In the genomic region with DNA sequence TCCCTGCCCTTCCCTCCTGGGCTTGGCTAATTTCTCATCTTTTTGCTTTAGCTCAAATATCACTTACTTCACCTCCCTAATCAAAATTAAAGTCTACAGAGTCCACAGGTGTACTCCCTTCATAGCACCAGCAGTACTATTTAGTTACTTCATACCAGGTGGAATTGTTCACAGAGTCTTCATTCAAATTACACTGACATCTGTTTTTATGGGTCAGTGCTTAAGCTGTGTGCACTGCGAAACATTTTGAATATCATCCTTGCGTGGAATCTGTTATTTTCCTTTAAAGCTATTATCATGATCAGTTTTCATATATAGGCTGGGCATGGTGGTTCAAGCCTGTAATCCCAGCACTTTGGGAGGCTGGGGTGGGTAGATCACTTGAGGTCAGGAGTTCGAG, we compare ENCODE assay signal across 30 cellular contexts. TPM values are rescaled to one million over a fixed set of nuclear protein-coding genes. Genes with fewer than 3 reads are reported as not detected.
A peak's percentile ranks its signal among the peaks of the same experiment; 100 is the strongest.
DNase-seq lines count a peak whose midpoint lies in the region; ATAC-seq, FAIRE-seq and TF ChIP-seq lines count a peak whose summit lies in the region.
"Had no signal": no experiment of that assay in that cellular context is flagged by ENCODE, and none has a peak within 500 bp of the region (broad histone marks: within the 10 kb centered on the region; RNA-seq: fewer than 3 reads in every experiment).

No MANE protein-coding gene starts in this region.

- TF ChIP-seq EP300 in K562 (IDR thresholded peaks at IDR 0.05; ENCODE audit: low read length) (no peak), SK-N-SH (IDR thresholded peaks at IDR 0.05; ENCODE audit: borderline replicate concordance in 1 of 2, low read depth in 1 of 2, low read length in 1 of 2) (no peak)

- BruUV-seq in K562 (replicated peaks; lab: Mats Ljungman, UMichigan) = no TSS peak

- H2AFZ ChIP-seq in K562 (ENCODE audit: low read depth, low read length) (peak overlapping the region; percentile 88), SK-N-SH (ENCODE audit: low read depth) (no peak overlapping the region)
- H2AFZ ChIP-seq: GM23248, neural progenitor cell, parathyroid adenoma had no signal

- H3K79me2 ChIP-seq in K562 (ENCODE audit: control insufficient read depth, insufficient read depth, low read length) (peaks cover 24% of the 10 kb centered on the region), SK-N-SH (ENCODE audit: insufficient read depth) (peaks cover 23% of the 10 kb centered on the region)

- H3K4me3 ChIP-seq in K562 (no peak overlapping the region), SK-N-SH (ENCODE audit: low read depth in 2 of 2, low read length in 1 of 2) (no peak overlapping the region)
- H3K4me3 ChIP-seq: BLaER1, breast epithelium, colonic mucosa, GM23248, lung, neural progenitor cell, Peyer's patch, skin epidermis, thoracic aorta had no signal

- H3K36me3 Mint-ChIP-seq in stimulated activated memory B cell treated with anti-CD40 and anti-IgM and Interleukin-4, amounts not matched to agents 10 μg/mL and 1 μg/mL and 100 μg/mL, for 72 hours = peaks cover 20% of the 10 kb centered on the region

- H3K27ac ChIP-seq in K562 (ENCODE audit: extremely low read depth, low read depth, low read length) (peak overlapping the region; percentile 68), SK-N-SH (ENCODE audit: low read depth in 2 of 2, low read length in 1 of 2) (no peak overlapping the region)
- H3K27ac ChIP-seq: BLaER1, breast epithelium, colonic mucosa, GM23248, neural progenitor cell, parathyroid adenoma, skin epidermis, thoracic aorta had no signal

- TF ChIP-seq RAD21 in K562 (CRISPR knock-in tag; conservative IDR thresholded peaks at IDR 0.05 in 1 of 2, IDR thresholded peaks at IDR 0.05 in 1 of 2) (no peak), SK-N-SH (IDR thresholded peaks at IDR 0.05; ENCODE audit: low read length) (no peak)

- DNase-seq in GM12891 (ENCODE audit: insufficient read length, low spot score) (no peak), NCI-H69 (lab: John Stamatoyannopoulos, UW) (peak; percentile 57), K562 (ENCODE audit: extremely low read depth in 1 of 4, low spot score in 3 of 4) (no peak), SK-N-SH (no peak), cardiac septum (ENCODE audit: low spot score) (no peak)
- DNase-seq: activated effector memory CD4-positive, alpha-beta T cell treated with anti-CD3 and anti-CD28 coated beads, Interleukin-2, amount 50 U/mL, for 16 hours; activated T-cell treated with anti-CD3 and anti-CD28 coated beads, Interleukin-2, amount 50 U/mL, for 24 hours; colonic mucosa; effector CD4-positive, alpha-beta T cell; GM23248; hypothalamus; left cardiac atrium; NCI-H1092; NCI-H1694 treated with DMSO at 0.1 percent for 48 hours; NCI-H510A treated with DMSO at 0.1 percent for 48 hours; Peyer's patch; stimulated activated naive CD4-positive, alpha-beta T cell treated with Interleukin-2 at 50 U/mL for 16 hours; T1000 had no signal

- H3K4me1 ChIP-seq in K562 (replicated peaks in 1 of 2; ENCODE audit: control insufficient read depth in 2 of 2, insufficient read depth in 2 of 2, low read length in 2 of 2) = peaks cover 24 to 28% of the 10 kb centered on the region in 2 experiments
- H3K4me1 ChIP-seq in SK-N-SH (ENCODE audit: control insufficient read depth in 1 of 2, insufficient read depth in 2 of 2, low read depth in 1 of 2, low read length in 1 of 2) = peaks cover 12 to 13% of the 10 kb centered on the region in 2 experiments; a peak in 3 of 4 replicates
- H3K4me1 ChIP-seq: parathyroid adenoma had no signal

- intact Hi-C loops in K562 (cut with micrococcal nuclease) = no loop called here
- intact Hi-C loops in cardiac septum (cut with DNase I) = no loop called here

- H4K20me1 ChIP-seq in K562 (replicated peaks; ENCODE audit: control insufficient read depth, insufficient read depth, low read length) (peaks cover 14% of the 10 kb centered on the region; the same call in 1 of the 2 replicates), SK-N-SH (ENCODE audit: insufficient read depth) (peaks cover 8% of the 10 kb centered on the region; the same call in 1 of the 2 replicates)

- peak overlapping the region; percentile 84 for H3K27ac Mint-ChIP-seq in stimulated activated memory B cell treated with anti-CD40 and anti-IgM and Interleukin-4, amounts not matched to agents 10 μg/mL and 1 μg/mL and 100 μg/mL, for 72 hours
- H3K27ac Mint-ChIP-seq: activated naive CD8-positive, alpha-beta T cell; activated T-cell treated with anti-CD3 and anti-CD28 coated beads, Interleukin-2, amount 50 U/mL, for 24 hours; neural progenitor cell had no signal

- no peaks in the 10 kb centered on the region for H3K9me2 ChIP-seq in SK-N-SH

- no peak for TF ChIP-seq CTCF in K562 (IDR thresholded peaks at IDR 0.05 in 2 of 3, conservative IDR thresholded peaks at IDR 0.05 in 1 of 3; ENCODE audit: insufficient read depth in 2 of 3, low read depth in 1 of 3, low read length in 3 of 3)
- TF ChIP-seq CTCF in SK-N-SH (IDR thresholded peaks at IDR 0.05) = no peak

- no peaks in the 10 kb centered on the region for H3K9me3 Mint-ChIP-seq in stimulated activated memory B cell treated with anti-CD40 and anti-IgM and Interleukin-4, amounts not matched to agents 10 μg/mL and 1 μg/mL and 100 μg/mL, for 72 hours
- H3K9me3 Mint-ChIP-seq: activated T-cell treated with anti-CD3 and anti-CD28 coated beads, Interleukin-2, amount 50 U/mL, for 24 hours; neural progenitor cell had no signal

- peak overlapping the region; percentile 65 for H3K4me2 ChIP-seq in K562 (ENCODE audit: insufficient read depth, low read length)
- no peak overlapping the region for H3K4me2 ChIP-seq in SK-N-SH
- H3K4me2 ChIP-seq: BLaER1, neural progenitor cell had no signal

- peaks cover 12% of the 10 kb centered on the region for H3F3A ChIP-seq in SK-N-SH (replicated peaks; ENCODE audit: insufficient read depth)

- FAIRE-seq in GM12891 (lab: Jason Lieb, UNC) = peak; percentile 50
- no peak for FAIRE-seq in K562 (lab: Jason Lieb, UNC)
- FAIRE-seq: G401.6, urothelium cell line had no signal

- CTCF ChIA-PET in K562 (lab: Yijun Ruan, JAX; ENCODE audit: low intra/inter-chr PET ratio) = no interaction called here
- CTCF ChIA-PET in SK-N-SH (lab: Yijun Ruan, JAX) = interaction anchor here (2.0 to 3.0 kb wide), 2 partner anchors 14 to 19 kb away, joined by 5 to 13 read pairs; no protein-coding TSS in a partner anchor

- WGBS in K562 (ENCODE audit: insufficient coverage, low coverage, missing lambda C conversion rate) = 100% methylated on average over 3 of the region's 3 CpGs
- WGBS in SK-N-SH (ENCODE audit: low lambda C conversion rate) = 96% methylated on average over 3 of the region's 3 CpGs

- peaks cover 11% of the 10 kb centered on the region for H3K27me3 Mint-ChIP-seq in stimulated activated memory B cell treated with anti-CD40 and anti-IgM and Interleukin-4, amounts not matched to agents 10 μg/mL and 1 μg/mL and 100 μg/mL, for 72 hours
- H3K27me3 Mint-ChIP-seq: activated naive CD8-positive, alpha-beta T cell; activated T-cell treated with anti-CD3 and anti-CD28 coated beads, Interleukin-2, amount 50 U/mL, for 24 hours had no signal

- ATAC-seq in K562 = no peak
- peak; percentile 44 for ATAC-seq in stimulated activated memory B cell treated with anti-CD40 and anti-IgM and Interleukin-4, amounts not matched to agents 10 μg/mL and 1 μg/mL and 100 μg/mL, for 72 hours
- no peak for ATAC-seq in GM21723 (IDR thresholded peaks at IDR 0.05; ENCODE audit: unreplicated experiment)
- ATAC-seq: left cardiac atrium had no signal

- H3K4me3 Mint-ChIP-seq in stimulated activated memory B cell treated with anti-CD40 and anti-IgM and Interleukin-4, amounts not matched to agents 10 μg/mL and 1 μg/mL and 100 μg/mL, for 72 hours = peak overlapping the region; percentile 37
- H3K4me3 Mint-ChIP-seq: activated naive CD8-positive, alpha-beta T cell; activated T-cell treated with anti-CD3 and anti-CD28 coated beads, Interleukin-2, amount 50 U/mL, for 24 hours; neural progenitor cell had no signal

- no peaks in the 10 kb centered on the region for H3K27me3 ChIP-seq in K562 (ENCODE audit: control insufficient read depth in 2 of 2, insufficient read depth in 2 of 2, low read length in 2 of 2)
- no peaks in the 10 kb centered on the region for H3K27me3 ChIP-seq in SK-N-SH (ENCODE audit: insufficient read depth)
- H3K27me3 ChIP-seq: BLaER1, breast epithelium, colonic mucosa, neural progenitor cell, Peyer's patch had no signal

- H3K4me1 Mint-ChIP-seq in stimulated activated memory B cell treated with anti-CD40 and anti-IgM and Interleukin-4, amounts not matched to agents 10 μg/mL and 1 μg/mL and 100 μg/mL, for 72 hours = peaks cover 44% of the 10 kb centered on the region

- TF ChIP-seq POLR2A in GM12891 (IDR thresholded peaks at IDR 0.05; ENCODE audit: low read depth, low read length) (no peak), K562 (conservative IDR thresholded peaks at IDR 0.05) (no peak)

- H3K36me3 ChIP-seq in K562 (ENCODE audit: control insufficient read depth, insufficient read depth, low read length) (peaks cover 16% of the 10 kb centered on the region), SK-N-SH (replicated peaks in 1 of 2; ENCODE audit: control insufficient read depth in 1 of 2, insufficient read depth in 2 of 2, low read length in 1 of 2) (peaks cover 11% of the 10 kb centered on the region in 2 experiments)
- H3K36me3 ChIP-seq: breast epithelium, neural progenitor cell, thoracic aorta had no signal

- H3K9ac ChIP-seq in K562 (ENCODE audit: insufficient read depth in 1 of 2, low read depth in 2 of 2, low read length in 2 of 2) (peak overlapping the region in 1 of 2 experiments; percentile 50; a peak in 1 of 4 replicates), SK-N-SH (no peak overlapping the region)
- H3K9ac ChIP-seq: BLaER1, GM23248, neural progenitor cell, parathyroid adenoma had no signal

- peaks cover 7% of the 10 kb centered on the region for H3K9me1 ChIP-seq in K562 (ENCODE audit: control insufficient read depth, insufficient read depth, low read length)

- POLR2A ChIA-PET in K562 (lab: Yijun Ruan, JAX) (interaction anchor here (0.6 to 6.1 kb wide), 5 partner anchors 12 to 21 kb away, joined by 3 to 29 read pairs (median 8); a partner anchor contains a TSS), SK-N-SH (lab: Yijun Ruan, JAX) (interaction anchor here (1.3 kb wide), 1 partner anchor 13 kb away, joined by 3 read pairs; a partner anchor contains a TSS)

- H3K9me3 ChIP-seq in K562 (replicated peaks; ENCODE audit: control insufficient read depth, insufficient read depth, low read depth, low read length) (no peaks in the 10 kb centered on the region), SK-N-SH (no peaks in the 10 kb centered on the region)
- H3K9me3 ChIP-seq: BLaER1, breast epithelium, colonic mucosa, Peyer's patch, thoracic aorta had no signal

- in situ Hi-C loops in K562 (cut with MboI) = no loop called here

RNA-seq across cellular contexts. Expression of a gene that starts 2.7 kb away (rescaled TPM):
- polyA plus RNA-seq in GM12891 (2012; ENCODE audit: low read depth, missing spikeins) = 1,476 TPM
- total RNA-seq in K562 (2011; cell fraction: chromatin; rRNA removed; ENCODE audit: low replicate concordance) = 218 and 403 TPM in 2 replicates
- 324 and 335 TPM in 2 replicates for total RNA-seq in K562 (2011; cell fraction: nucleolus; rRNA removed)
- total RNA-seq in K562 (2011; cell fraction: nucleoplasm; rRNA removed) = 384 and 484 TPM in 2 replicates
- total RNA-seq in K562 (2014; rRNA removed) (504 and 539 TPM in 2 replicates), K562 (2014; rRNA removed; fragmentation: Illumina TruSeq; extraction: Trizol) (330 and 497 TPM in 2 replicates), K562 (2015; rRNA removed; fragmentation: Illumina TruSeq; extraction: Trizol) (505 and 539 TPM in 2 replicates), K562 (2021) (867 and 903 TPM in 2 replicates), cardiac septum (943 TPM)
- polyA plus RNA-seq in K562 (2011; rRNA removed) (829 and 915 TPM in 2 replicates), K562 (2014; fragmentation: Illumina TruSeq; extraction: Trizol) (1,117 and 1,415 TPM in 2 replicates), K562 (2014; fragmentation: Nextera tagmentation; extraction: Ambion mirVana) (1,000 to 10,000 TPM; 2,726 to 3,360 TPM), K562 (2014; rRNA removed) (1,025 and 1,310 TPM in 2 replicates), SK-N-SH (2012; rRNA removed) (935 and 1,369 TPM in 2 replicates)
- polyA plus RNA-seq in K562 (2011; cell fraction: cytosol; rRNA removed) = 1,193 and 1,426 TPM in 2 replicates
- 959 and 1,088 TPM in 2 replicates for polyA plus RNA-seq in K562 (2011; cell fraction: nucleus; rRNA removed)
- 922 and 1,325 TPM in 2 replicates for polyA plus RNA-seq in K562 (2012)
- polyA minus RNA-seq in K562 (2011; rRNA and poly(A)+ RNA removed) = 168 and 202 TPM in 2 replicates
- polyA minus RNA-seq in K562 (2011; cell fraction: cytosol; rRNA and poly(A)+ RNA removed) = 213 and 218 TPM in 2 replicates
- polyA minus RNA-seq in K562 (2011; cell fraction: nucleus; rRNA and poly(A)+ RNA removed) = 104 and 170 TPM in 2 replicates
- 948 and 1,077 TPM in 2 replicates for polyA plus RNA-seq in SK-N-SH (2012; cell fraction: cytosol; rRNA removed)
- 611 and 1,260 TPM in 2 replicates for polyA plus RNA-seq in SK-N-SH (2012; cell fraction: nucleus; rRNA removed)

RNA-seq across cellular contexts. Expression of a gene that starts 10.6 kb away (rescaled TPM):
- not detected for polyA plus RNA-seq in GM12891 (2012; ENCODE audit: low read depth, missing spikeins)
- 0.83 and 1.1 TPM in 2 replicates for total RNA-seq in K562 (2011; cell fraction: chromatin; rRNA removed; ENCODE audit: low replicate concordance)
- total RNA-seq in K562 (2011; cell fraction: nucleolus; rRNA removed) = 0.50 and 0.53 TPM in 2 replicates
- 0.46 and 0.59 TPM in 2 replicates for total RNA-seq in K562 (2011; cell fraction: nucleoplasm; rRNA removed)
- total RNA-seq in K562 (2014; rRNA removed) (0.24 TPM in 1 of 2 replicates, not detected in the other), K562 (2014; rRNA removed; fragmentation: Illumina TruSeq; extraction: Trizol) (0.13 TPM in 1 of 2 replicates, not detected in the other), K562 (2015; rRNA removed; fragmentation: Illumina TruSeq; extraction: Trizol) (0.08 and 0.14 TPM in 2 replicates), K562 (2021) (0.16 and 0.22 TPM in 2 replicates), cardiac septum (0.43 TPM)
- polyA plus RNA-seq in K562 (2011; rRNA removed) (0.18 TPM in 2 replicates), K562 (2014; fragmentation: Illumina TruSeq; extraction: Trizol) (0.06 and 0.18 TPM in 2 replicates), K562 (2014; fragmentation: Nextera tagmentation; extraction: Ambion mirVana) (under 1 TPM; 0.23 to 0.48 TPM), K562 (2014; rRNA removed) (0.23 and 0.86 TPM in 2 replicates), SK-N-SH (2012; rRNA removed) (0.05 TPM in 1 of 2 replicates, not detected in the other)
- 0.07 and 0.13 TPM in 2 replicates for polyA plus RNA-seq in K562 (2011; cell fraction: cytosol; rRNA removed)
- 0.14 and 0.28 TPM in 2 replicates for polyA plus RNA-seq in K562 (2011; cell fraction: nucleus; rRNA removed)
- 0.07 TPM in 1 of 2 replicates, not detected in the other for polyA plus RNA-seq in K562 (2012)
- 0.18 and 0.32 TPM in 2 replicates for polyA minus RNA-seq in K562 (2011; rRNA and poly(A)+ RNA removed)
- not detected in 2 replicates for polyA minus RNA-seq in K562 (2011; cell fraction: cytosol; rRNA and poly(A)+ RNA removed)
- polyA minus RNA-seq in K562 (2011; cell fraction: nucleus; rRNA and poly(A)+ RNA removed) = 0.11 and 0.27 TPM in 2 replicates
- polyA plus RNA-seq in SK-N-SH (2012; cell fraction: cytosol; rRNA removed) = 0.04 and 0.05 TPM in 2 replicates
- polyA plus RNA-seq in SK-N-SH (2012; cell fraction: nucleus; rRNA removed) = 0.24 and 0.29 TPM in 2 replicates
- total RNA-seq: GM23248, Peyer's patch, thoracic aorta had no signal
- polyA plus RNA-seq: GM23248 had no signal

RNA-seq across cellular contexts. Expression of a gene that starts 11.0 kb away (rescaled TPM):
- polyA plus RNA-seq in GM12891 (2012; ENCODE audit: low read depth, missing spikeins) = 10.4 TPM
- 43.0 and 50.8 TPM in 2 replicates for total RNA-seq in K562 (2011; cell fraction: chromatin; rRNA removed; ENCODE audit: low replicate concordance)
- total RNA-seq in K562 (2011; cell fraction: nucleolus; rRNA removed) = 31.5 and 32.9 TPM in 2 replicates
- total RNA-seq in K562 (2011; cell fraction: nucleoplasm; rRNA removed) = 41.6 and 66.5 TPM in 2 replicates
- 21.1 and 40.6 TPM in 2 replicates for total RNA-seq in K562 (2014; rRNA removed)
- 6.5 and 7.2 TPM in 2 replicates for total RNA-seq in K562 (2014; rRNA removed; fragmentation: Illumina TruSeq; extraction: Trizol)
- total RNA-seq in K562 (2015; rRNA removed; fragmentation: Illumina TruSeq; extraction: Trizol) = 6.0 and 9.0 TPM in 2 replicates
- 23.7 and 27.7 TPM in 2 replicates for total RNA-seq in K562 (2021)
- polyA plus RNA-seq in K562 (2011; rRNA removed) = 25.8 and 28.0 TPM in 2 replicates
- 1.8 and 4.5 TPM in 2 replicates for polyA plus RNA-seq in K562 (2011; cell fraction: cytosol; rRNA removed)
- 20.3 and 23.9 TPM in 2 replicates for polyA plus RNA-seq in K562 (2011; cell fraction: nucleus; rRNA removed)
- 3.3 and 8.7 TPM in 2 replicates for polyA plus RNA-seq in K562 (2012)
- polyA plus RNA-seq in K562 (2014; fragmentation: Illumina TruSeq; extraction: Trizol) = 17.5 and 26.1 TPM in 2 replicates
- polyA plus RNA-seq in K562 (2014; fragmentation: Nextera tagmentation; extraction: Ambion mirVana) = 1 to 10 TPM; 9.6 TPM
- 22.7 and 33.9 TPM in 2 replicates for polyA plus RNA-seq in K562 (2014; rRNA removed)
- 11.6 and 13.6 TPM in 2 replicates for polyA minus RNA-seq in K562 (2011; rRNA and poly(A)+ RNA removed)
- 19.9 and 20.8 TPM in 2 replicates for polyA minus RNA-seq in K562 (2011; cell fraction: cytosol; rRNA and poly(A)+ RNA removed)
- 8.5 and 17.2 TPM in 2 replicates for polyA minus RNA-seq in K562 (2011; cell fraction: nucleus; rRNA and poly(A)+ RNA removed)
- polyA plus RNA-seq in SK-N-SH (2012; rRNA removed) = 8.9 and 11.5 TPM in 2 replicates
- polyA plus RNA-seq in SK-N-SH (2012; cell fraction: cytosol; rRNA removed) = 13.5 and 25.3 TPM in 2 replicates
- 18.5 and 26.1 TPM in 2 replicates for polyA plus RNA-seq in SK-N-SH (2012; cell fraction: nucleus; rRNA removed)
- 11.7 TPM for total RNA-seq in cardiac septum

RNA-seq across cellular contexts. Expression of a gene that starts 12.6 kb away (rescaled TPM):
- 17.9 TPM for polyA plus RNA-seq in GM12891 (2012; ENCODE audit: low read depth, missing spikeins)
- 4.3 and 5.0 TPM in 2 replicates for total RNA-seq in K562 (2011; cell fraction: chromatin; rRNA removed; ENCODE audit: low replicate concordance)
- 4.3 and 6.3 TPM in 2 replicates for total RNA-seq in K562 (2011; cell fraction: nucleolus; rRNA removed)
- 2.8 and 3.9 TPM in 2 replicates for total RNA-seq in K562 (2011; cell fraction: nucleoplasm; rRNA removed)
- total RNA-seq in K562 (2014; rRNA removed) = 2.9 and 5.2 TPM in 2 replicates
- total RNA-seq in K562 (2014; rRNA removed; fragmentation: Illumina TruSeq; extraction: Trizol) = 1.9 and 2.6 TPM in 2 replicates
- total RNA-seq in K562 (2015; rRNA removed; fragmentation: Illumina TruSeq; extraction: Trizol) = 1.5 TPM in 2 replicates
- total RNA-seq in K562 (2021) = 0.80 and 1.9 TPM in 2 replicates
- 0.96 and 2.6 TPM in 2 replicates for polyA plus RNA-seq in K562 (2011; rRNA removed)
- polyA plus RNA-seq in K562 (2011; cell fraction: cytosol; rRNA removed) = 0.59 and 3.0 TPM in 2 replicates
- 3.2 and 5.4 TPM in 2 replicates for polyA plus RNA-seq in K562 (2011; cell fraction: nucleus; rRNA removed)
- polyA plus RNA-seq in K562 (2012) = 1.2 and 2.0 TPM in 2 replicates
- 1.8 and 2.6 TPM in 2 replicates for polyA plus RNA-seq in K562 (2014; fragmentation: Illumina TruSeq; extraction: Trizol)
- 1 to 10 TPM; 2.9 to 3.6 TPM for polyA plus RNA-seq in K562 (2014; fragmentation: Nextera tagmentation; extraction: Ambion mirVana)
- polyA plus RNA-seq in K562 (2014; rRNA removed) = 3.0 and 3.9 TPM in 2 replicates
- 0.87 and 3.2 TPM in 2 replicates for polyA minus RNA-seq in K562 (2011; rRNA and poly(A)+ RNA removed)
- 1.9 TPM in 1 of 2 replicates, not detected in the other for polyA minus RNA-seq in K562 (2011; cell fraction: cytosol; rRNA and poly(A)+ RNA removed)
- polyA minus RNA-seq in K562 (2011; cell fraction: nucleus; rRNA and poly(A)+ RNA removed) = 2.0 and 4.8 TPM in 2 replicates
- polyA plus RNA-seq in SK-N-SH (2012; rRNA removed) = 0.67 and 0.89 TPM in 2 replicates
- 0.63 and 0.64 TPM in 2 replicates for polyA plus RNA-seq in SK-N-SH (2012; cell fraction: cytosol; rRNA removed)
- 2.2 and 3.7 TPM in 2 replicates for polyA plus RNA-seq in SK-N-SH (2012; cell fraction: nucleus; rRNA removed)
- total RNA-seq in cardiac septum = 2.2 TPM

RNA-seq across cellular contexts. Expression of a gene that starts 35.1 kb away (rescaled TPM):
- 42.0 TPM for polyA plus RNA-seq in GM12891 (2012; ENCODE audit: low read depth, missing spikeins)
- total RNA-seq in K562 (2011; cell fraction: chromatin; rRNA removed; ENCODE audit: low replicate concordance) = 14.8 and 40.8 TPM in 2 replicates
- total RNA-seq in K562 (2011; cell fraction: nucleolus; rRNA removed) = 11.4 and 14.7 TPM in 2 replicates
- 17.6 and 18.2 TPM in 2 replicates for total RNA-seq in K562 (2011; cell fraction: nucleoplasm; rRNA removed)
- total RNA-seq in K562 (2014; rRNA removed) = 35.9 and 44.6 TPM in 2 replicates
- 64.1 and 72.5 TPM in 2 replicates for total RNA-seq in K562 (2014; rRNA removed; fragmentation: Illumina TruSeq; extraction: Trizol)
- total RNA-seq in K562 (2015; rRNA removed; fragmentation: Illumina TruSeq; extraction: Trizol) = 57.1 and 59.8 TPM in 2 replicates
- total RNA-seq in K562 (2021) = 34.3 and 37.1 TPM in 2 replicates
- polyA plus RNA-seq in K562 (2011; rRNA removed) = 25.1 and 37.4 TPM in 2 replicates
- polyA plus RNA-seq in K562 (2011; cell fraction: cytosol; rRNA removed) = 15.0 and 21.6 TPM in 2 replicates
- polyA plus RNA-seq in K562 (2011; cell fraction: nucleus; rRNA removed) = 10.3 and 13.6 TPM in 2 replicates
- 29.5 and 44.8 TPM in 2 replicates for polyA plus RNA-seq in K562 (2012)
- polyA plus RNA-seq in K562 (2014; fragmentation: Illumina TruSeq; extraction: Trizol) = 57.8 and 62.8 TPM in 2 replicates
- polyA plus RNA-seq in K562 (2014; fragmentation: Nextera tagmentation; extraction: Ambion mirVana) = 10 to 100 TPM; 34.9 to 64.0 TPM
- polyA plus RNA-seq in K562 (2014; rRNA removed) = 38.9 and 48.2 TPM in 2 replicates
- 58.4 and 65.1 TPM in 2 replicates for polyA minus RNA-seq in K562 (2011; rRNA and poly(A)+ RNA removed)
- polyA minus RNA-seq in K562 (2011; cell fraction: cytosol; rRNA and poly(A)+ RNA removed) = 11.1 and 18.8 TPM in 2 replicates
- 5.8 and 14.3 TPM in 2 replicates for polyA minus RNA-seq in K562 (2011; cell fraction: nucleus; rRNA and poly(A)+ RNA removed)
- 16.5 and 18.4 TPM in 2 replicates for polyA plus RNA-seq in SK-N-SH (2012; rRNA removed)
- 22.0 and 28.5 TPM in 2 replicates for polyA plus RNA-seq in SK-N-SH (2012; cell fraction: cytosol; rRNA removed)
- 7.9 and 15.1 TPM in 2 replicates for polyA plus RNA-seq in SK-N-SH (2012; cell fraction: nucleus; rRNA removed)
- 19.8 TPM for total RNA-seq in cardiac septum
